18 cellular contexts compared by ENCODE assay signal in the genomic region with DNA sequence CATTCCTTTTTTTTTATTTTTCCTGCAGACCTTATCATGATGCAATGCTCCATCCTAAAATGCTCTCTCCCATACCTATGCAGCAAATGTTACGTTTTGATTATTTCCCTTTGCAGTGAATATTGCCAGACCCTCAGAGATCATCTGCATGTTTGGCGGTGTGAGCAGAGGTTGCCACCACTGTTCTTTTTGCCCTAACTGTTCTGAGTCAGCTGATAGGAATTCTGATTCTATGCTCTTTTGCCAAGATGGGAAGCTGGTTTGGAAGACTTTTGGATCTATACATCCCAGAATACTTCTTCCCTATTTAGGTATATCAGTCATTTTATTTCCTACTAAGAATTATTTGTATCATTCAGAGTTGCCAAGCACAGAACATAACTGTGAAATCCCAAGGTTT.
DNase-seq lines count a peak whose midpoint lies in the region; ATAC-seq, FAIRE-seq and TF ChIP-seq lines count a peak whose summit lies in the region.
"Had no signal": no experiment of that assay in that cellular context is flagged by ENCODE, and none has a peak within 500 bp of the region (broad histone marks: within the 10 kb centered on the region; RNA-seq: fewer than 3 reads in every experiment).

No MANE protein-coding gene starts in this region.

- peaks cover 0 to 6% (median 2%) of the 10 kb centered on the region in 4 donors for H3K4me1 ChIP-seq in tibial nerve
- H3K4me1 ChIP-seq: upper lobe of right lung had no signal

- no peaks in the 10 kb centered on the region for H3K27me3 ChIP-seq in tibial nerve
- H3K27me3 ChIP-seq: upper lobe of right lung had no signal

- no peaks in the 10 kb centered on the region for H3K9me3 ChIP-seq in tibial nerve
- H3K9me3 ChIP-seq: Caco-2, upper lobe of right lung had no signal

- H3K9me3 Mint-ChIP-seq in stimulated activated memory B cell treated with anti-CD40 and anti-IgM and Interleukin-4, amounts not matched to agents 10 μg/mL and 1 μg/mL and 100 μg/mL, for 72 hours = no peaks in the 10 kb centered on the region
- H3K9me3 Mint-ChIP-seq: naive thymus-derived CD4-positive, alpha-beta T cell had no signal

- H3K27ac ChIP-seq in tibial nerve = no peak overlapping the region
- H3K27ac ChIP-seq: upper lobe of right lung had no signal

- H3K36me3 Mint-ChIP-seq in stimulated activated memory B cell treated with anti-CD40 and anti-IgM and Interleukin-4, amounts not matched to agents 10 μg/mL and 1 μg/mL and 100 μg/mL, for 72 hours = no peaks in the 10 kb centered on the region

- H3K27me3 Mint-ChIP-seq in stimulated activated memory B cell treated with anti-CD40 and anti-IgM and Interleukin-4, amounts not matched to agents 10 μg/mL and 1 μg/mL and 100 μg/mL, for 72 hours = no peaks in the 10 kb centered on the region

- H3K27ac Mint-ChIP-seq in stimulated activated memory B cell treated with anti-CD40 and anti-IgM and Interleukin-4, amounts not matched to agents 10 μg/mL and 1 μg/mL and 100 μg/mL, for 72 hours = peak overlapping the region; percentile 46

- TF ChIP-seq CTCF in fibroblast of mammary gland (conservative IDR thresholded peaks at IDR 0.05; ENCODE audit: control insufficient read depth, insufficient read depth, low read depth, low read length) (no peak), tibial nerve (IDR thresholded peaks at IDR 0.05) (no peak)

- H3K4me3 Mint-ChIP-seq in stimulated activated memory B cell treated with anti-CD40 and anti-IgM and Interleukin-4, amounts not matched to agents 10 μg/mL and 1 μg/mL and 100 μg/mL, for 72 hours = no peak overlapping the region

- 74 to 81% methylated on average over 2 of the region's 2 CpGs for WGBS in tibial nerve, 2 donors

- DNase-seq in H54 (ENCODE audit: insufficient read length, low spot score) (peak; percentile 15), RCC 7860 (ENCODE audit: low spot score) (peak; percentile 15), fibroblast of mammary gland (ENCODE audit: low read depth) (peak; percentile 17), tibial nerve (ENCODE audit: low spot score in 2 of 2) (no peak)
- no peak for DNase-seq in activated CD4-positive, alpha-beta T cell treated with anti-CD3 and anti-CD28 coated beads for 4 hours
- DNase-seq: activated CD4-positive, alpha-beta T cell treated with anti-CD3 and anti-CD28 coated beads, Interleukin-2, amount 50 U/mL, for 48 hours; Caco-2; DND-41; hypothalamus; kidney glomerular epithelial cell; mammary epithelial cell; MM.1S; naive thymus-derived CD4-positive, alpha-beta T cell; NCI-H146; SHP77; upper lobe of right lung had no signal

- no peaks in the 10 kb centered on the region for H3K36me3 ChIP-seq in tibial nerve
- H3K36me3 ChIP-seq: upper lobe of right lung had no signal

- peaks cover 27% of the 10 kb centered on the region for H3K4me1 Mint-ChIP-seq in stimulated activated memory B cell treated with anti-CD40 and anti-IgM and Interleukin-4, amounts not matched to agents 10 μg/mL and 1 μg/mL and 100 μg/mL, for 72 hours

- ATAC-seq in stimulated activated memory B cell treated with anti-CD40 and anti-IgM and Interleukin-4, amounts not matched to agents 10 μg/mL and 1 μg/mL and 100 μg/mL, for 72 hours = no peak
- no peak for ATAC-seq in HG03469 (IDR thresholded peaks at IDR 0.05; ENCODE audit: unreplicated experiment)
- ATAC-seq: upper lobe of right lung had no signal

- TF ChIP-seq POLR2A in H54 (IDR thresholded peaks at IDR 0.05; ENCODE audit: low read depth, low read length) = no peak
- TF ChIP-seq POLR2A in tibial nerve (IDR thresholded peaks at IDR 0.05) = no peak

- no peak overlapping the region for H3K4me3 ChIP-seq in fibroblast of mammary gland (ENCODE audit: control insufficient read depth, low read depth, low read length)
- no peak overlapping the region for H3K4me3 ChIP-seq in tibial nerve
- H3K4me3 ChIP-seq: upper lobe of right lung had no signal

- TF ChIP-seq EP300 in tibial nerve (IDR thresholded peaks at IDR 0.05) = no peak

- FAIRE-seq in H54 (lab: Jason Lieb, UNC) = no peak
- no peak for FAIRE-seq in RCC 7860 (lab: Jason Lieb, UNC)

Comparison
In these comparisons a context has a peak if more than half of its experiments do, and no peak if none do; other contexts are left out.
1. DNase-seq: peak in H54 (single experiment), RCC 7860 (single experiment) and fibroblast of mammary gland (single experiment); none in activated CD4-positive, alpha-beta T cell treated with anti-CD3 and anti-CD28 coated beads for 4 hours (0 of 2) and tibial nerve (0 of 2).